ENCODE assay signal across 1 cellular context in genomic region chr7:101832681-101833375, GRCh38.
TF ChIP-seq lines count a peak whose summit lies in the region.

No MANE protein-coding gene starts in this region.

TF ChIP-seq in H1, 55 proteins besides CTCF, POLR2A, EP300 and RAD21:
- TF ChIP-seq FOSL1 (IDR thresholded peaks at IDR 0.05; ENCODE audit: insufficient read depth, low read depth, low read length) (no peak), KDM1A (IDR thresholded peaks at IDR 0.05; ENCODE audit: borderline replicate concordance, low read length) (peak; percentile 35; the same call in 1 of the 2 replicates)
